Comparison of ENCODE assay signal across 17 cellular contexts in the genomic region with DNA sequence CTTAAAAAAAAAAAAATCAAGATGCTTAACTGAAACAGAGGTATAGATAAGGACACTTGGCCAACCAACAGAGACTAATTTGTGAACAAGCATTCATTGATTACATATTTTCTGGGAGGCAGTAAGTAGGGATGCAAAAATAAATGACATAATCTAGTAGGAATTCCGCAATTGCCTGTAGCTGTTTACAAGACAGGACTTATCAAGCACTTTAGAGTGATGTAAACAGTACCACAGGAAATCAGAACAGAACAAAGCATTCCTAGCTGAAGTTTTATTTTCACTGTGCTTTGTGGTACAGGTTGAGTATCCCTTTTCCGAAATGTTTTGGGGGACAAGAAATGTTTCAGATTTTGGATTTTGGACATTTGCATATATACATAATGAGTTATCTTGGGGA.
A peak's percentile ranks its signal among the peaks of the same experiment; 100 is the strongest.
DNase-seq lines count a peak whose midpoint lies in the region; ATAC-seq and TF ChIP-seq lines count a peak whose summit lies in the region.
"Had no signal": no experiment of that assay in that cellular context is flagged by ENCODE, and none has a peak within 500 bp of the region (broad histone marks: within the 10 kb centered on the region; RNA-seq: fewer than 3 reads in every experiment).

No MANE protein-coding gene starts in this region.

- TF ChIP-seq CTCF in GM20000 (IDR thresholded peaks at IDR 0.05; ENCODE audit: extremely low read depth, missing control alignments) = no peak

- peak; percentile 49 for DNase-seq in HCEC 1CT
- DNase-seq in RPMI7951 (ENCODE audit: low read depth) = peak; percentile 3
- peak; percentile 5 for DNase-seq in fibroblast of peridontal ligament (ENCODE audit: extremely low read depth)
- DNase-seq in renal cortical epithelial cell (ENCODE audit: low read depth) = peak; percentile 70
- DNase-seq in GM20000 (ENCODE audit: low spot score) = no peak
- DNase-seq in NCI-H2029 (lab: John Stamatoyannopoulos, UW) = no peak
- DNase-seq: activated B cell treated with CpG ODN at 0.5 μM for 24 hours; activated CD8-positive, alpha-beta T cell treated with anti-CD3 and anti-CD28 coated beads for 36 hours; activated T-cell treated with anti-CD3 and anti-CD28 coated beads, Interleukin-2, amount 50 U/mL, for 4 hours; body of pancreas; cortex of kidney; DMS 273 treated with DMSO at 0.1 percent for 48 hours; head of caudate nucleus; naive thymus-derived CD8-positive, alpha-beta T cell; NCI-H526 treated with DMSO at 0.1 percent for 48 hours; uterus had no signal

- no peak for ATAC-seq in GM21825 (IDR thresholded peaks at IDR 0.05; ENCODE audit: unreplicated experiment)
- ATAC-seq: activated CD8-positive, alpha-beta T cell treated with anti-CD3 and anti-CD28 coated beads for 36 hours; activated T-cell treated with anti-CD3 and anti-CD28 coated beads, Interleukin-2, amount 50 U/mL, for 4 hours; body of pancreas; naive thymus-derived CD8-positive, alpha-beta T cell had no signal

Comparison
In these comparisons a context has a peak if more than half of its experiments do, and no peak if none do; other contexts are left out.
1. DNase-seq: peak in HCEC 1CT (single experiment), RPMI7951 (single experiment), fibroblast of peridontal ligament (single experiment) and renal cortical epithelial cell (single experiment); none in GM20000 (single experiment) and NCI-H2029 (single experiment).